ENCODE assay signal across 8 cellular contexts in the genomic region with DNA sequence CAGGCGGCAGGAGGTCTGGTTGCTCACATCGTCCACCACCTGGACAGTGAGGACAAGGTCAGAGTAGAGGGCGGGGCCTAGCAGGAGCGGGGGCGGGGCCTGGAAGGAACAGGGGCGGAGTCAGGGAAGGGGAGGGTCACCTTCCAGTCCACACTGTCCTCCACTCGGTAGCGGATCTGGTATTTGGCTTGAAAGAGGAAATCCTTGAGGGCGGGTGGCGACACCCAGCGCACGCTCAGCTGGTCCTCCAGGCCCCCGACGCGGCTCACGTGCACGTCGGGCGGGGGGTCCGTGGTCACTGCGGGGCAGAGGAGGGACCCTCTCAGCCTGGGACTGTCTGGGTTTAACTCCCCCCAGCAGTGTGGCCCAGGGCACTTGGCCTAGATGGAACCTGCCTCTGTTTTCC. TPM values are rescaled to one million over a fixed set of nuclear protein-coding genes. Genes with fewer than 3 reads are reported as not detected.
DNase-seq lines count a peak whose midpoint lies in the region; ATAC-seq and TF ChIP-seq lines count a peak whose summit lies in the region.

No MANE protein-coding gene starts in this region.

- no peak overlapping the region for H3K4me3 ChIP-seq in Panc1 (ENCODE audit: low read depth in 2 of 2, low read length in 2 of 2)
- peak overlapping the region; percentile 17 for H3K4me3 ChIP-seq in left ventricle myocardium inferior
- H3K4me3 ChIP-seq in upper lobe of left lung: no peak overlapping the region
- no peak overlapping the region for H3K4me3 ChIP-seq in effector memory CD4-positive, alpha-beta T cell (ENCODE audit: insufficient read depth, low read depth, low read length, poor library complexity, severe bottlenecking)

- peaks cover 10% of the 10 kb centered on the region for H3K4me1 Mint-ChIP-seq in activated naive CD4-positive, alpha-beta T cell treated with anti-CD3 and anti-CD28 coated beads for 36 hours (ENCODE audit: low read depth)

- DNase-seq in activated naive CD4-positive, alpha-beta T cell treated with anti-CD3 and anti-CD28 coated beads for 36 hours: peak; percentile 22
- DNase-seq in activated naive CD4-positive, alpha-beta T cell treated with anti-CD3 and anti-CD28 coated beads, Interleukin-2, amount 50 U/mL, for 72 hours (ENCODE audit: low spot score in 2 of 2): no peak
- DNase-seq in Panc1 (ENCODE audit: low read depth, low spot score) (no peak), left ventricle myocardium inferior (peak; percentile 53), upper lobe of left lung (peak; percentile 51 to 89)
- no peak for DNase-seq in effector memory CD4-positive, alpha-beta T cell

- H3K9me3 Mint-ChIP-seq in activated naive CD4-positive, alpha-beta T cell treated with anti-CD3 and anti-CD28 coated beads for 36 hours: no peaks in the 10 kb centered on the region
- H3K9me3 Mint-ChIP-seq in activated naive CD4-positive, alpha-beta T cell treated with anti-CD3 and anti-CD28 coated beads, Interleukin-2, amount 50 U/mL, for 72 hours: no peaks in the 10 kb centered on the region

- TF ChIP-seq CTCF in Panc1 (IDR thresholded peaks at IDR 0.05) (no peak), left ventricle myocardium inferior (IDR thresholded peaks at IDR 0.05; ENCODE audit: borderline replicate concordance) (no peak), upper lobe of left lung (IDR thresholded peaks at IDR 0.05) (no peak)

- H3K27ac Mint-ChIP-seq in activated naive CD4-positive, alpha-beta T cell treated with anti-CD3 and anti-CD28 coated beads for 36 hours: no peak overlapping the region
- H3K27ac Mint-ChIP-seq in activated naive CD4-positive, alpha-beta T cell treated with anti-CD3 and anti-CD28 coated beads, Interleukin-2, amount 50 U/mL, for 72 hours: no peak overlapping the region

- intact Hi-C loops in activated naive CD4-positive, alpha-beta T cell treated with anti-CD3 and anti-CD28 coated beads for 36 hours (cut with micrococcal nuclease): no loop called here
- intact Hi-C loops in Panc1 (cut with micrococcal nuclease; ENCODE audit: unreplicated experiment): loop anchor here (10.0 kb wide), 1 partner anchor 78 kb away; no protein-coding TSS in a partner anchor
- intact Hi-C loops in left ventricle myocardium inferior (cut with micrococcal nuclease): no loop called here

- peaks cover 11% of the 10 kb centered on the region for H3K27me3 Mint-ChIP-seq in activated naive CD4-positive, alpha-beta T cell treated with anti-CD3 and anti-CD28 coated beads for 36 hours (ENCODE audit: low read depth)

- 17 to 41% methylated on average over 6 to 21 of the region's 21 CpGs for WGBS in upper lobe of left lung, 2 donors

- H3K9me3 ChIP-seq in Panc1 (ENCODE audit: control insufficient read depth, insufficient read depth, low read depth, low read length) (no peaks in the 10 kb centered on the region), left ventricle myocardium inferior (replicated peaks) (no peaks in the 10 kb centered on the region), upper lobe of left lung (no peaks in the 10 kb centered on the region)
- no peaks in the 10 kb centered on the region for H3K9me3 ChIP-seq in effector memory CD4-positive, alpha-beta T cell (ENCODE audit: control insufficient read depth, low read length)

- CTCF ChIA-PET in activated naive CD4-positive, alpha-beta T cell treated with anti-CD3 and anti-CD28 coated beads for 36 hours (lab: Charles Lee): interaction anchor here (1.8 to 2.7 kb wide), 2 partner anchors 9 to 250 kb away, joined by 4 to 10 read pairs; no protein-coding TSS in a partner anchor
- CTCF ChIA-PET in Panc1 (lab: Charles Lee): interaction anchor here (0.6 kb wide), 1 partner anchor 182 kb away, joined by 4 read pairs; no protein-coding TSS in a partner anchor

- no peak for TF ChIP-seq EP300 in upper lobe of left lung (IDR thresholded peaks at IDR 0.05)

- H3K27me3 ChIP-seq in Panc1 (ENCODE audit: control insufficient read depth, insufficient read depth, low read length) (no peaks in the 10 kb centered on the region), left ventricle myocardium inferior (ENCODE audit: low read depth) (peaks cover 64% of the 10 kb centered on the region), upper lobe of left lung (no peaks in the 10 kb centered on the region)
- no peaks in the 10 kb centered on the region for H3K27me3 ChIP-seq in effector memory CD4-positive, alpha-beta T cell (replicated peaks; ENCODE audit: control insufficient read depth, insufficient read depth, low read length, poor library complexity, severe bottlenecking)

- no TSS peak for BruUV-seq in Panc1 (replicated peaks; lab: Mats Ljungman, UMichigan)

- no peak for ATAC-seq in activated naive CD4-positive, alpha-beta T cell treated with anti-CD3 and anti-CD28 coated beads, Interleukin-2, amount 50 U/mL, for 72 hours
- ATAC-seq in Panc1 (peak; percentile 62; the same call in 1 of the 2 replicates), upper lobe of left lung (ENCODE audit: low FRiP score in 2 of 2) (peak; percentile 39 to 49), GM21515 (IDR thresholded peaks at IDR 0.05; ENCODE audit: unreplicated experiment) (no peak), HG02885 (IDR thresholded peaks at IDR 0.05; ENCODE audit: poor library complexity, unreplicated experiment) (no peak)

- POLR2A ChIA-PET in Panc1 (lab: Charles Lee): no interaction called here

- H3K4me1 ChIP-seq in Panc1 (ENCODE audit: control insufficient read depth, insufficient read depth, low read length): no peaks in the 10 kb centered on the region
- H3K4me1 ChIP-seq in left ventricle myocardium inferior: peaks cover 30% of the 10 kb centered on the region
- peaks cover 14 to 25% (median 18%) of the 10 kb centered on the region in 4 donors for H3K4me1 ChIP-seq in upper lobe of left lung
- peaks cover 12% of the 10 kb centered on the region for H3K4me1 ChIP-seq in effector memory CD4-positive, alpha-beta T cell (ENCODE audit: control insufficient read depth, insufficient read depth, low read length, poor library complexity, severe bottlenecking)

- in situ Hi-C loops in Panc1 (cut with HindIII; ENCODE audit: low pct_unique_long_range_greater_than_20kb, low sequenced_read_pairs): no loop called here

- no peaks in the 10 kb centered on the region for H3K36me3 ChIP-seq in Panc1 (ENCODE audit: control insufficient read depth, insufficient read depth, low read length)
- no peaks in the 10 kb centered on the region for H3K36me3 ChIP-seq in left ventricle myocardium inferior
- H3K36me3 ChIP-seq in upper lobe of left lung: peaks cover 0 to 4% (median 2%) of the 10 kb centered on the region in 4 donors
- no peaks in the 10 kb centered on the region for H3K36me3 ChIP-seq in effector memory CD4-positive, alpha-beta T cell (ENCODE audit: control insufficient read depth, insufficient read depth, low read length)

- H3K27ac ChIP-seq in Panc1 (ENCODE audit: low read length) (no peak overlapping the region), left ventricle myocardium inferior (replicated peaks) (no peak overlapping the region), upper lobe of left lung (no peak overlapping the region)
- no peak overlapping the region for H3K27ac ChIP-seq in effector memory CD4-positive, alpha-beta T cell (ENCODE audit: insufficient read depth, low read length, poor library complexity, severe bottlenecking)

- TF ChIP-seq POLR2A in upper lobe of left lung (IDR thresholded peaks at IDR 0.05): no peak

- H3K4me3 Mint-ChIP-seq in activated naive CD4-positive, alpha-beta T cell treated with anti-CD3 and anti-CD28 coated beads for 36 hours: no peak overlapping the region

- H3K36me3 Mint-ChIP-seq in activated naive CD4-positive, alpha-beta T cell treated with anti-CD3 and anti-CD28 coated beads for 36 hours (ENCODE audit: low read depth): no peaks in the 10 kb centered on the region
- no peaks in the 10 kb centered on the region for H3K36me3 Mint-ChIP-seq in activated naive CD4-positive, alpha-beta T cell treated with anti-CD3 and anti-CD28 coated beads, Interleukin-2, amount 50 U/mL, for 72 hours

RNA-seq across cellular contexts. Expression of gene REX1BD, which starts 8.2 kb away (rescaled TPM):
- 10 to 100 TPM; 62.9 to 68.5 TPM for total RNA-seq in activated naive CD4-positive, alpha-beta T cell treated with anti-CD3 and anti-CD28 coated beads for 36 hours
- total RNA-seq in activated naive CD4-positive, alpha-beta T cell treated with anti-CD3 and anti-CD28 coated beads, Interleukin-2, amount 50 U/mL, for 72 hours: 10 to 100 TPM; 25.2 to 64.0 TPM
- total RNA-seq in Panc1 (2021; ENCODE audit: unreplicated experiment) (32.0 TPM), left ventricle myocardium inferior (76.6 TPM), upper lobe of left lung (100 to 1,000 TPM in 1 of 6 donors, 10 to 100 TPM in 5; 83.6 to 114 (median 91.6) TPM)
- polyA plus RNA-seq in Panc1 (2012; ENCODE audit: insufficient read length): 45.7 TPM

RNA-seq across cellular contexts. Expression of gene CRLF1, which starts 9.8 kb away (rescaled TPM):
- not detected for total RNA-seq in activated naive CD4-positive, alpha-beta T cell treated with anti-CD3 and anti-CD28 coated beads for 36 hours
- not detected for total RNA-seq in activated naive CD4-positive, alpha-beta T cell treated with anti-CD3 and anti-CD28 coated beads, Interleukin-2, amount 50 U/mL, for 72 hours
- 3.5 TPM for total RNA-seq in Panc1 (2021; ENCODE audit: unreplicated experiment)
- 7.3 TPM for polyA plus RNA-seq in Panc1 (2012; ENCODE audit: insufficient read length)
- total RNA-seq in left ventricle myocardium inferior: 20.0 TPM
- 10 to 100 TPM; 15.0 to 54.8 (median 20.0) TPM for total RNA-seq in upper lobe of left lung

RNA-seq across cellular contexts. Expression of gene TMEM59L, which starts 15.9 kb away (rescaled TPM):
- under 1 TPM; 0.21 to 0.40 TPM for total RNA-seq in activated naive CD4-positive, alpha-beta T cell treated with anti-CD3 and anti-CD28 coated beads for 36 hours
- under 1 TPM in 1 of 2 donors, not detected in 1; 0.64 TPM for total RNA-seq in activated naive CD4-positive, alpha-beta T cell treated with anti-CD3 and anti-CD28 coated beads, Interleukin-2, amount 50 U/mL, for 72 hours
- 2.4 TPM for total RNA-seq in Panc1 (2021; ENCODE audit: unreplicated experiment)
- 7.3 TPM for polyA plus RNA-seq in Panc1 (2012; ENCODE audit: insufficient read length)
- total RNA-seq in left ventricle myocardium inferior: 1.5 TPM
- total RNA-seq in upper lobe of left lung: 1 to 10 TPM in 2 of 6 donors, under 1 TPM in 2, not detected in 2; 0.30 to 2.8 (median 1.0) TPM

RNA-seq across cellular contexts. Expression of gene UBA52, which starts 25.1 kb away (rescaled TPM):
- total RNA-seq in activated naive CD4-positive, alpha-beta T cell treated with anti-CD3 and anti-CD28 coated beads for 36 hours: 1,000 to 10,000 TPM; 1,997 to 2,122 TPM
- 1,000 to 10,000 TPM; 1,677 to 1,782 TPM for total RNA-seq in activated naive CD4-positive, alpha-beta T cell treated with anti-CD3 and anti-CD28 coated beads, Interleukin-2, amount 50 U/mL, for 72 hours
- total RNA-seq in Panc1 (2021; ENCODE audit: unreplicated experiment) (907 TPM), left ventricle myocardium inferior (643 TPM), upper lobe of left lung (100 to 1,000 TPM; 127 to 988 (median 458) TPM)
- 1,116 TPM for polyA plus RNA-seq in Panc1 (2012; ENCODE audit: insufficient read length)

RNA-seq across cellular contexts. Expression of gene KXD1, which starts 39.1 kb away (rescaled TPM):
- 10 to 100 TPM; 86.7 TPM for total RNA-seq in activated naive CD4-positive, alpha-beta T cell treated with anti-CD3 and anti-CD28 coated beads for 36 hours
- 100 to 1,000 TPM in 1 of 2 donors, 10 to 100 TPM in 1; 75.8 to 122 TPM for total RNA-seq in activated naive CD4-positive, alpha-beta T cell treated with anti-CD3 and anti-CD28 coated beads, Interleukin-2, amount 50 U/mL, for 72 hours
- total RNA-seq in Panc1 (2021; ENCODE audit: unreplicated experiment): 106 TPM
- polyA plus RNA-seq in Panc1 (2012; ENCODE audit: insufficient read length): 143 TPM
- 52.0 TPM for total RNA-seq in left ventricle myocardium inferior
- total RNA-seq in upper lobe of left lung: 100 to 1,000 TPM in 3 of 6 donors, 10 to 100 TPM in 3; 69.6 to 333 (median 103) TPM

Comparison
In these comparisons a context has a peak if more than half of its experiments do, and no peak if none do; other contexts are left out.
1. DNase-seq: peak in activated naive CD4-positive, alpha-beta T cell treated with anti-CD3 and anti-CD28 coated beads for 36 hours (single experiment), left ventricle myocardium inferior (single experiment) and upper lobe of left lung (2 of 2); none in activated naive CD4-positive, alpha-beta T cell treated with anti-CD3 and anti-CD28 coated beads, Interleukin-2, amount 50 U/mL, for 72 hours (0 of 2), Panc1 (single experiment) and effector memory CD4-positive, alpha-beta T cell (0 of 3).
2. ATAC-seq: peak in Panc1 (single experiment) and upper lobe of left lung (2 of 2); none in activated naive CD4-positive, alpha-beta T cell treated with anti-CD3 and anti-CD28 coated beads, Interleukin-2, amount 50 U/mL, for 72 hours (0 of 2), GM21515 (single experiment) and HG02885 (single experiment).